ENCODE assay signal across 34 cellular contexts in the genomic region with DNA sequence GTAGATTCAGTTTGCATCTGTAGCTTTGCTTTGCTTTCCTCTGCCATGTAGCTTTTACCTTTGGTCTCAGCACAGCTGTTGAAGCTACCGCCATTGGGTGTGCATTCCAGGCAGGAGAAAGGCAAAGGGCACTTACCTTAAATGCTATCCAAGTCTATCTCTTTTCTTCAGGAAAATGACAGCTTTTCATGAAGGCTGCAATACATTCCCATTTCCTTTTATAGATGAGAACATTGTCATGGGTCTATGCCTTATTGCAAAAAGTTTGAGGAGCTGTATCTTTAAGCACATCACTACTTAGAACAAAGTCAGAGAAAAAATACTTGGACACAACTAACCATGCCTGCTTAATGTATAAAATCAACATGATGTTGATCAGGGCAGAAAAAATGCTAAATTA.
"Had no signal": no experiment of that assay in that cellular context is flagged by ENCODE, and none has a peak within 500 bp of the region (broad histone marks: within the 10 kb centered on the region; RNA-seq: fewer than 3 reads in every experiment).

No MANE protein-coding gene starts in this region.

- DNase-seq: activated effector memory CD4-positive, alpha-beta T cell treated with anti-CD3 and anti-CD28 coated beads, Interleukin-2, amount 50 U/mL, for 16 hours; activated effector memory CD4-positive, alpha-beta T cell treated with Interleukin-2 at 50 U/mL for 16 hours; activated gamma-delta T cell; activated gamma-delta T cell treated with Interleukin-2 at 50 U/mL for 16 hours; activated naive CD4-positive, alpha-beta T cell; activated naive CD4-positive, alpha-beta T cell treated with anti-CD3 and anti-CD28 coated beads for 36 hours; activated naive CD4-positive, alpha-beta T cell treated with anti-CD3 and anti-CD28 coated beads, Interleukin-2, amount 10 ng/mL, durations not matched to agents 7 days and 5 days; activated naive CD4-positive, alpha-beta T cell treated with anti-CD3 and anti-CD28 coated beads, Interleukin-2, amount 50 U/mL, for 16 hours; activated naive CD4-positive, alpha-beta T cell treated with Interleukin-2 at 50 U/mL for 16 hours; activated naive CD8-positive, alpha-beta T cell treated with anti-CD3 and anti-CD28 coated beads for 36 hours; activated naive CD8-positive, alpha-beta T cell treated with anti-CD3 and anti-CD28 coated beads, Interleukin-2, amount 10 ng/mL, durations not matched to agents 7 days and 5 days; activated naive CD8-positive, alpha-beta T cell treated with anti-CD3 and anti-CD28 coated beads, Interleukin-2, amount 50 U/mL, for 24 hours; activated T-cell treated with anti-CD3 and anti-CD28 coated beads, Interleukin-2, amount 50 U/mL, for 1 hour; activated T-cell treated with anti-CD3 and anti-CD28 coated beads, Interleukin-2, amount 50 U/mL, for 24 hours; activated T-cell treated with anti-CD3 and anti-CD28 coated beads, Interleukin-2, amount 50 U/mL, for 4 hours; activated T-cell treated with anti-CD3 and anti-CD28 coated beads, Interleukin-2, amount 50 U/mL, for 48 hours; activated T-cell treated with anti-CD3 and anti-CD28 coated beads, Interleukin-2, amount 50 U/mL, for 72 hours; adrenal gland; amniotic stem cell; amygdala; anterior cingulate cortex; aorta; body of pancreas; brain microvascular endothelial cell; caudate nucleus; central memory CD4-positive, alpha-beta T cell; cerebellar nuclear complex had no signal

- H3K36me3 ChIP-seq: adrenal gland, ascending aorta, brain microvascular endothelial cell, breast epithelium, cardiac muscle cell had no signal

- H3K4me1 ChIP-seq: adrenal gland, ascending aorta, body of pancreas, breast epithelium had no signal

- FAIRE-seq: astrocyte, bronchial epithelial cell had no signal

- H3K9me3 ChIP-seq: adrenal gland, ascending aorta, body of pancreas had no signal

- H3K27ac ChIP-seq: adrenal gland, ascending aorta, body of pancreas, brain microvascular endothelial cell, breast epithelium, cardiac muscle cell had no signal

- ATAC-seq: activated naive CD4-positive, alpha-beta T cell treated with anti-CD3 and anti-CD28 coated beads, Interleukin-2, amount 50 U/mL, for 72 hours; activated naive CD8-positive, alpha-beta T cell treated with anti-CD3 and anti-CD28 coated beads, Interleukin-2, amount 50 U/mL, for 24 hours; activated T-cell treated with anti-CD3 and anti-CD28 coated beads, Interleukin-2, amount 50 U/mL, for 4 hours; activated T-cell treated with anti-CD3 and anti-CD28 coated beads, Interleukin-2, amount 50 U/mL, for 72 hours; activated T-helper 17 cell treated with anti-CD3 and anti-CD28 coated beads, Interleukin-2, amount 50 U/mL, for 72 hours; body of pancreas had no signal

- H3K27me3 ChIP-seq: adrenal gland, ascending aorta, body of pancreas, brain microvascular endothelial cell, breast epithelium, cardiac muscle cell had no signal

- H3K4me3 ChIP-seq: adrenal gland, ascending aorta, body of pancreas, breast epithelium, cardiac muscle cell had no signal
